Comparison of ENCODE assay signal across 8 cellular contexts in the genomic region with DNA sequence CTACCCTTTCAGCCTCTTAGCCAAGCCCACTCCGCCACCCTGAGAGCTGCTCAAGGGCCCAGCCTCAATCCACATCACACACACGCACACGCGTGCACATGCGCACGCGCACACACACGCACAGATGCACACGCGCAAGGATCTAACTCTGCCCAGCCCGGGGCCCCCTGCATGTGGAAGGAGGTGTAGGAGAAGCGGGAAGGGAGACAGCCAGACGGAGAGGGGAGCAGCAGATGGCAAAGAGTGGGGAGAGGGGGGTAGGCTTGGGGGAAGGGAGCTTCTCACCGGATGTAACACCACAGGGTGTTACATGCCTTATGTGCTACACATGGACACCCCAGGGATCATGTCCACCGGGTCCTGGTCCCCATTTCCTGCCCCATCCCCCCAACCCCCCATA. TPM values are rescaled to one million over a fixed set of nuclear protein-coding genes. Genes with fewer than 3 reads are reported as not detected.
A peak's percentile ranks its signal among the peaks of the same experiment; 100 is the strongest.
DNase-seq lines count a peak whose midpoint lies in the region; TF ChIP-seq lines count a peak whose summit lies in the region.

No MANE protein-coding gene starts in this region.

- no peak for DNase-seq in AG04449 (ENCODE audit: low read depth, low spot score)
- no peak for DNase-seq in caudate nucleus (lab: John Stamatoyannopoulos, UW)
- no peak for DNase-seq in dermis blood vessel endothelial cell
- no peak for DNase-seq in NCI-H526 (lab: John Stamatoyannopoulos, UW)
- DNase-seq in pons (ENCODE audit: low spot score): no peak
- no peak for DNase-seq in activated CD4-positive, alpha-beta T cell treated with anti-CD3 and anti-CD28 coated beads for 4 hours

- peak overlapping the region; percentile 57 for H3K9ac ChIP-seq in muscle layer of colon (ENCODE audit: low read length)

- H3K4me1 Mint-ChIP-seq in IgD-negative memory B cell: peaks cover 17 to 18% (median 18%) of the 10 kb centered on the region in 3 donors

- H3K27me3 ChIP-seq in muscle layer of colon (ENCODE audit: control insufficient read depth in 1 of 2, insufficient read depth in 2 of 2, low read length in 2 of 2): no peaks in the 10 kb centered on the region

- POLR2A ChIA-PET in AG04449 (lab: Yijun Ruan, JAX): no interaction called here

- no peak for TF ChIP-seq CTCF in AG04449 (IDR thresholded peaks at IDR 0.05; ENCODE audit: insufficient read depth, low read length, missing control alignments)

- peak overlapping the region; percentile 92 to 98 (median 98) for H3K27ac Mint-ChIP-seq in IgD-negative memory B cell

- peak overlapping the region; percentile 84 to 97 (median 90) for H3K4me3 Mint-ChIP-seq in IgD-negative memory B cell

- CTCF ChIA-PET in AG04449 (lab: Yijun Ruan, JAX): interaction anchor here (1.6 kb wide), 1 partner anchor 151 kb away, joined by 3 read pairs; no protein-coding TSS in a partner anchor

- H3K9me3 ChIP-seq in muscle layer of colon (ENCODE audit: low read length): no peaks in the 10 kb centered on the region

- H3K27ac ChIP-seq in caudate nucleus (ENCODE audit: low read depth, low read length) (peak overlapping the region; percentile 78), muscle layer of colon (ENCODE audit: low read depth, low read length) (peak overlapping the region; percentile 52)

- H3K36me3 ChIP-seq in muscle layer of colon (ENCODE audit: insufficient read depth, low read length): peaks cover 18% of the 10 kb centered on the region

- no peaks in the 10 kb centered on the region for H3K27me3 Mint-ChIP-seq in IgD-negative memory B cell

- H3K36me3 Mint-ChIP-seq in IgD-negative memory B cell: peaks cover 2% of the 10 kb centered on the region

- H3K4me1 ChIP-seq in muscle layer of colon (ENCODE audit: insufficient read depth, low read length): peaks cover 14% of the 10 kb centered on the region

- H3K4me3 ChIP-seq in AG04449 (ENCODE audit: low read depth, low read length) (peak overlapping the region; percentile 56), muscle layer of colon (ENCODE audit: low read depth in 1 of 2, low read length in 2 of 2) (peak overlapping the region; percentile 56 to 65)

- H3K9me3 Mint-ChIP-seq in IgD-negative memory B cell: no peaks in the 10 kb centered on the region

RNA-seq across cellular contexts. Expression of gene DLG4, which starts 15.3 kb away (rescaled TPM):
- 0.38 TPM for polyA plus RNA-seq in IgD-negative memory B cell
- total RNA-seq in dermis blood vessel endothelial cell: 13.4 and 21.5 TPM in 2 replicates

RNA-seq across cellular contexts. Expression of gene ACADVL, which starts 15.4 kb away (rescaled TPM):
- polyA plus RNA-seq in IgD-negative memory B cell: 88.6 TPM
- total RNA-seq in dermis blood vessel endothelial cell: 196 and 385 TPM in 2 replicates

RNA-seq across cellular contexts. Expression of gene ASGR1, which starts 25.2 kb away (rescaled TPM):
- polyA plus RNA-seq in IgD-negative memory B cell: 0.50 TPM
- 9.5 and 18.2 TPM in 2 replicates for total RNA-seq in dermis blood vessel endothelial cell

RNA-seq across cellular contexts. Expression of gene DVL2, which starts 30.0 kb away (rescaled TPM):
- 32.3 TPM for polyA plus RNA-seq in IgD-negative memory B cell
- total RNA-seq in dermis blood vessel endothelial cell: 32.8 and 45.7 TPM in 2 replicates

RNA-seq across cellular contexts. Expression of gene PHF23, which starts 34.9 kb away (rescaled TPM):
- polyA plus RNA-seq in IgD-negative memory B cell: 38.2 TPM
- total RNA-seq in dermis blood vessel endothelial cell: 41.4 and 42.8 TPM in 2 replicates
